In genomic region chr14:104941508-104942365, GRCh38 we compare ENCODE assay signal across 37 cellular contexts. TPM values are rescaled to one million over a fixed set of nuclear protein-coding genes. Genes with fewer than 3 reads are reported as not detected.
"Had no signal": no experiment of that assay in that cellular context is flagged by ENCODE, and none has a peak within 500 bp of the region (broad histone marks: within the 10 kb centered on the region; RNA-seq: fewer than 3 reads in every experiment).

No MANE protein-coding gene starts in this region.

- H3K27me3 ChIP-seq: adrenal gland, ascending aorta, thyroid gland, upper lobe of left lung had no signal

- H3K4me1 Mint-ChIP-seq: activated naive CD8-positive, alpha-beta T cell treated with anti-CD3 and anti-CD28 coated beads for 36 hours; activated T-helper 17 cell treated with anti-CD3 and anti-CD28 coated beads, Interleukin-2, amount 50 U/mL, for 72 hours; brain; endodermal cell; immature natural killer cell; stimulated activated memory B cell treated with anti-CD40 and anti-IgM and Interleukin-4, amounts not matched to agents 10 μg/mL and 1 μg/mL and 100 μg/mL, for 72 hours; stimulated activated naive CD8-positive, alpha-beta T cell treated with anti-CD3 and anti-CD28 coated beads, Interleukin-15, amount 100 ng/mL, for 72 hours; WTC11 had no signal

- H3K36me3 ChIP-seq: adrenal gland, cardiac muscle cell, heart left ventricle, thyroid gland, upper lobe of left lung had no signal

- H3K9me3 ChIP-seq: adrenal gland, ascending aorta, heart left ventricle, mucosa of descending colon, SK-N-SH, thyroid gland, upper lobe of left lung had no signal

- H3K27me3 Mint-ChIP-seq: activated CD8-positive, alpha-beta T cell treated with anti-CD3 and anti-CD28 coated beads for 36 hours; brain; stimulated activated memory B cell treated with anti-CD40 and anti-IgM and Interleukin-4, amounts not matched to agents 10 μg/mL and 1 μg/mL and 100 μg/mL, for 72 hours had no signal

- H3K4me3 ChIP-seq: adrenal gland, ascending aorta, cardiac muscle cell, heart left ventricle, mucosa of descending colon, smooth muscle cell, thyroid gland, upper lobe of left lung had no signal

- H3K4me3 Mint-ChIP-seq: activated CD8-positive, alpha-beta T cell treated with anti-CD3 and anti-CD28 coated beads for 36 hours; activated naive CD8-positive, alpha-beta T cell treated with anti-CD3 and anti-CD28 coated beads for 36 hours; activated T-helper 17 cell treated with anti-CD3 and anti-CD28 coated beads, Interleukin-2, amount 50 U/mL, for 72 hours; brain; endodermal cell; immature natural killer cell; natural killer cell treated with Interleukin-12 subunit alpha and Interleukin-12 subunit beta and Interleukin-15 and Interleukin-18, amount 100 ng/mL, for 72 hours; stimulated activated memory B cell treated with anti-CD40 and anti-IgM and Interleukin-4, amounts not matched to agents 10 μg/mL and 1 μg/mL and 100 μg/mL, for 72 hours; stimulated activated naive CD8-positive, alpha-beta T cell treated with anti-CD3 and anti-CD28 coated beads, Interleukin-15, amount 100 ng/mL, for 72 hours; T-helper 17 cell; WTC11 had no signal

- H3K9me3 Mint-ChIP-seq: activated CD8-positive, alpha-beta T cell treated with anti-CD3 and anti-CD28 coated beads for 36 hours; activated naive CD8-positive, alpha-beta T cell treated with anti-CD3 and anti-CD28 coated beads for 36 hours; activated T-helper 17 cell treated with anti-CD3 and anti-CD28 coated beads, Interleukin-2, amount 50 U/mL, for 72 hours; endodermal cell; immature natural killer cell; natural killer cell treated with Interleukin-12 subunit alpha and Interleukin-12 subunit beta and Interleukin-15 and Interleukin-18, amount 100 ng/mL, for 72 hours; stimulated activated memory B cell treated with anti-CD40 and anti-IgM and Interleukin-4, amounts not matched to agents 10 μg/mL and 1 μg/mL and 100 μg/mL, for 72 hours; stimulated activated naive CD8-positive, alpha-beta T cell treated with anti-CD3 and anti-CD28 coated beads, Interleukin-15, amount 100 ng/mL, for 72 hours had no signal

- H3K36me3 Mint-ChIP-seq: activated naive CD8-positive, alpha-beta T cell treated with anti-CD3 and anti-CD28 coated beads for 36 hours; immature natural killer cell; natural killer cell treated with Interleukin-12 subunit alpha and Interleukin-12 subunit beta and Interleukin-15 and Interleukin-18, amount 100 ng/mL, for 72 hours; WTC11 had no signal

- DNase-seq: activated CD4-positive, alpha-beta T cell treated with anti-CD3 and anti-CD28 coated beads for 1 hour; activated CD4-positive, alpha-beta T cell treated with anti-CD3 and anti-CD28 coated beads, Interleukin-2, amount 50 U/mL, for 1 hour; activated CD8-positive, alpha-beta T cell treated with anti-CD3 and anti-CD28 coated beads for 36 hours; activated naive CD4-positive, alpha-beta T cell; activated naive CD8-positive, alpha-beta T cell treated with anti-CD3 and anti-CD28 coated beads for 36 hours; activated T-cell treated with anti-CD3 and anti-CD28 coated beads for 4 hours; cortex of kidney; foreskin fibroblast; hypothalamus; immature natural killer cell; SK-N-SH; stimulated activated CD4-positive, alpha-beta T cell treated with anti-CD3 and anti-CD28 coated beads, Interleukin-1b, Interleukin-23, amount 100 ng/mL, for 48 hours; stimulated activated CD4-positive, alpha-beta T cell treated with anti-CD3 and anti-CD28 coated beads, Interleukin-4, amount 100 ng/mL, for 4 hours; stimulated activated CD8-positive, alpha-beta memory T cell treated with anti-CD3 and anti-CD28 coated beads, Interleukin-4, amount 100 ng/mL, for 48 hours; stimulated activated naive CD8-positive, alpha-beta T cell treated with anti-CD3 and anti-CD28 coated beads, Interleukin-15, amount 100 ng/mL, for 72 hours; substantia nigra; SW 1271; T-helper 17 cell; T1000; thyroid gland had no signal

- H3K27ac Mint-ChIP-seq: activated CD8-positive, alpha-beta T cell treated with anti-CD3 and anti-CD28 coated beads for 36 hours; activated naive CD8-positive, alpha-beta T cell treated with anti-CD3 and anti-CD28 coated beads for 36 hours; activated T-helper 17 cell treated with anti-CD3 and anti-CD28 coated beads, Interleukin-2, amount 50 U/mL, for 72 hours; brain; endodermal cell; immature natural killer cell; natural killer cell treated with Interleukin-12 subunit alpha and Interleukin-12 subunit beta and Interleukin-15 and Interleukin-18, amount 100 ng/mL, for 72 hours; progenitor cell of endocrine pancreas; stimulated activated memory B cell treated with anti-CD40 and anti-IgM and Interleukin-4, amounts not matched to agents 10 μg/mL and 1 μg/mL and 100 μg/mL, for 72 hours; stimulated activated naive CD8-positive, alpha-beta T cell treated with anti-CD3 and anti-CD28 coated beads, Interleukin-15, amount 100 ng/mL, for 72 hours; T-helper 17 cell; WTC11 had no signal

- H3K27ac ChIP-seq: adrenal gland, ascending aorta, cardiac muscle cell, heart left ventricle, thyroid gland, upper lobe of left lung had no signal

- H3K4me1 ChIP-seq: adrenal gland, ascending aorta, thyroid gland, upper lobe of left lung had no signal

RNA-seq across cellular contexts. Expression of gene PLD4, which starts 17.1 kb away (rescaled TPM):
- total RNA-seq: activated CD8-positive, alpha-beta T cell treated with anti-CD3 and anti-CD28 coated beads for 36 hours; activated naive CD8-positive, alpha-beta T cell treated with anti-CD3 and anti-CD28 coated beads for 36 hours; activated T-helper 17 cell treated with anti-CD3 and anti-CD28 coated beads, Interleukin-2, amount 50 U/mL, for 72 hours; ascending aorta; endodermal cell; left lobe of liver; lung microvascular endothelial cell; myocyte; natural killer cell treated with Interleukin-12 subunit alpha and Interleukin-12 subunit beta and Interleukin-15 and Interleukin-18, amount 100 ng/mL, for 72 hours had no signal

RNA-seq across cellular contexts. Expression of gene AHNAK2, which starts 36.4 kb away (rescaled TPM):
- total RNA-seq: natural killer cell treated with Interleukin-12 subunit alpha and Interleukin-12 subunit beta and Interleukin-15 and Interleukin-18, amount 100 ng/mL, for 72 hours; T-helper 17 cell had no signal
